11 cellular contexts compared by ENCODE assay signal in the genomic region with DNA sequence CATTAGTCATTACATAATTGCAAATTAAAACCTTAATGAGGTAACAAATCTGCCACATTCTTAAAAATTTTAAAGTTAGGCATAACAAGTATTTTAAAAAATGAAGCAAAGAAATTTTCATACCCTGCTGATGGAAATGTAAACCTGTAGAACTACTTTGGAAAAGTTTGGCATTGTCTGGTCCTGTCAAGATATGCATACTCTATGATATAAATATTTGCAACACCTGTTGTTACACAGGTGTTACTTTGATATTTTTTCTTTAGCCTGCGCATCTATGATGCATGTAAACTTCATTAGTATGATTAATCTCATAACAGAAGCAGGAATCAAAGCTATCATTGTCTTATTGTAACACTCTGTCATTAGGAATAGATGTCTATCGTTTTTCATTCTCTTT.
"Had no signal": no experiment of that assay in that cellular context is flagged by ENCODE, and none has a peak within 500 bp of the region (broad histone marks: within the 10 kb centered on the region; RNA-seq: fewer than 3 reads in every experiment).

No MANE protein-coding gene starts in this region.

- ATAC-seq: GM23338, HCT116 had no signal

- FAIRE-seq: H1, H54 had no signal

- H3K9me3 ChIP-seq: HAP-1 had no signal

- H3K27ac ChIP-seq: GM23248 had no signal

- DNase-seq: GM23248, GOT3, H7, H9, HCEC 1CT, HFFc6 had no signal

- H3K4me3 ChIP-seq: GM23248, GM23338, HAP-1 had no signal

- H3K4me1 ChIP-seq: HAP-1 had no signal

- H3K36me3 ChIP-seq: HAP-1 had no signal
